Comparison of ENCODE assay signal across 27 cellular contexts in the genomic region with DNA sequence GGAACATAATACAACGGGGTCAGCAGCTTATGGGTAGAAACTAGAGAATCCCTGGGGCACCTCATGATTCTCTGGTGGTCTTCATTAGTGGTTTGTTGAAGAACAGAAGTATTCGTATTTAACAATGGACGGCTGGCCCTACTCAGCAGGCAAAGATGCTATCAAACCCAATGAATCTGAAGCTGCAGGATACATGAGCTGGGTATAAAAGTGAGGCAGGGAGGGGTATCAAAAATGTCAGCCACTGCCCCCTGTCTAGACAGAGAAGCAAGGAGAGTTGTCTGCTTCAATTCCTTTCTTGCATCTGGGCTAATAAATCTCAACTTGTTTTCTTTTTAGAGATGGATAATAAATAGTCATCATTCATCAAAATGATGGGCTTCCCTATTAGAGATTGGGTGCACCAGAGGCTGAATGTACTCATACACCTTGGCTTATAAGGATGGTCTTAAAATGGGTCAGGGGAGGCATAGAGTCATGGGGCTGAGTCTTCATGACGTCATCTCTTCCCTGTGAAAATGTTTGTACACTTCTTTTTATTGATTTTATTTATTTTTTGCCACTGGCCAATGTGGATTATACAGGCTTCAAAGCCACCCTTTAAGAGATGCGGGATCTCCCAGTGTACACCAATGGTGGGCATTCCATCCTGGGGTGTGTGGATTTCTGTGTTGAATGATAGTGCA.
"Had no signal": no experiment of that assay in that cellular context is flagged by ENCODE, and none has a peak within 500 bp of the region (broad histone marks: within the 10 kb centered on the region; RNA-seq: fewer than 3 reads in every experiment).

No MANE protein-coding gene starts in this region.

- H3K27me3 Mint-ChIP-seq: naive B cell had no signal

- H3K27me3 ChIP-seq: foreskin keratinocyte, gastroesophageal sphincter, heart left ventricle, hepatocyte, left lung had no signal

- FAIRE-seq: colon, endometrium, frontal cortex, keratinocyte had no signal

- H3K4me1 Mint-ChIP-seq: endodermal cell, immature natural killer cell, mesothelial cell of epicardium, naive B cell had no signal

- H3K79me2 ChIP-seq: hepatocyte had no signal

- ATAC-seq: esophagus mucosa, foreskin keratinocyte, gastroesophageal sphincter, heart left ventricle, left cardiac atrium, left lung, left ventricle myocardium superior, lower lobe of right lung, mucosa of descending colon had no signal

- H3K36me3 Mint-ChIP-seq: immature natural killer cell, mesothelial cell of epicardium had no signal

- H3K27ac ChIP-seq: coronary artery, dorsolateral prefrontal cortex, epithelial cell of prostate, foreskin keratinocyte, gastroesophageal sphincter, heart left ventricle, hepatocyte, left lung, lower lobe of right lung had no signal

- DNase-seq: dermis blood vessel endothelial cell; dorsolateral prefrontal cortex; effector CD4-positive, alpha-beta T cell; effector memory CD4-positive, alpha-beta T cell; endodermal cell; erythroblast; foreskin keratinocyte; heart left ventricle; hypothalamus; immature natural killer cell; left cardiac atrium; left lung; left ventricle myocardium superior; lower lobe of right lung; mesenchymal stem cell; mucosa of descending colon; naive B cell had no signal

- H3K4me3 ChIP-seq: coronary artery, dorsolateral prefrontal cortex, gastroesophageal sphincter, heart left ventricle, hepatocyte, left lung, lower lobe of right lung, mucosa of descending colon had no signal

- H3K4me3 Mint-ChIP-seq: endodermal cell, immature natural killer cell, mesothelial cell of epicardium had no signal

- H3K27ac Mint-ChIP-seq: endodermal cell, immature natural killer cell, mesothelial cell of epicardium, naive B cell had no signal

- H3K4me2 ChIP-seq: hepatocyte had no signal

- H2AFZ ChIP-seq: hepatocyte had no signal

- H3K4me1 ChIP-seq: foreskin keratinocyte, gastroesophageal sphincter, heart left ventricle, left lung, lower lobe of right lung had no signal

- H3K36me3 ChIP-seq: gastroesophageal sphincter, heart left ventricle, left lung, lower lobe of right lung had no signal
